11 cellular contexts compared by ENCODE assay signal in the genomic region with DNA sequence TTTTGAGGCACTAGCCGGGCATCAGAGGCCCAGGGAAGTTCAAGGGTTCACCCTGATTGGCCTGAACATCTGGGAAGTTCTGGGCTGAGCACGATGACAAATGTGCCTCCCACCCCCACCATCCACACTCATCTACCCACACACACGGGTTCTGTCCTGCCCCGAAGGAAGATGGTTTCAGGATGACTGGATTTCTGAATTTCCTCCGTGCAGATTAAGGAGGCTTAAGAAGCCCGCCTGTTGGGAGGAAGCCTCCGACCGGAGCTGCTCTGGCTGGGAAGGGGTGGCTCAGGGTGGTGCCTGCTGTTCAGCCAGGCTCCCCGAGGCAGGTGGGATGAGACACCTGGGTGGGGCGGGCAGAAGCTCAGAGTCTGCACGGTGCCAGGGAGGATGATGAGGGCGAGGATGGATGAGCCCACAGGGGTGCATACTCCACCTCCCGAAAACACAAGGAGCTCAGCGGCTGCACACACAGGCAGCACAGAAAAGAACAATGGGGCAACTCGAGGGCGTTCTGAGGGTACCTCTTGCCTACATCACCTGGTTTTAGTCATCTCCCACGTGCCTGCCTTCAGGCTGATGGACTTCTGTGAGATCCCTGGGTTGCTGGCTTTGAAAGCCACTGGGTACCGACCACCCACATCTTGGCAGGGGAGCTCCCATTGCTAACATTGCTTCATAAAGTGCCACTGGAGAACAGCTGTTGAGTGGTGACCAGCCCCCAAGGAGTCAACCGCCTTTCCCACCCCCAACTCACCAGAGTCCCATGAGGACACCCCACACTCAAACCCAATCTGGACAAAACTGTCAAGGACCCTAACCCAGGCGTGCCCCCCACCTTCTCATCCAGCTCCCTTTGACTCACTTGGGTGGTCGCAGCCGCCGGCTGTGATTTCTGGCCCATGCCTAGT. TPM values are rescaled to one million over a fixed set of nuclear protein-coding genes. Genes with fewer than 3 reads are reported as not detected.
DNase-seq lines count a peak whose midpoint lies in the region; ATAC-seq and TF ChIP-seq lines count a peak whose summit lies in the region.
"Had no signal": no experiment of that assay in that cellular context is flagged by ENCODE, and none has a peak within 500 bp of the region (broad histone marks: within the 10 kb centered on the region; RNA-seq: fewer than 3 reads in every experiment).

No MANE protein-coding gene starts in this region.

- H3F3A ChIP-seq in PC-9 (ENCODE audit: insufficient read depth, low read depth): no peaks in the 10 kb centered on the region

- DNase-seq in cardiac septum (ENCODE audit: low spot score) (peak; percentile 51), left cardiac atrium (no peak), WERI-Rb-1 (peak; percentile 62), iris pigment epithelial cell (ENCODE audit: low read depth) (peak; percentile 74), ureter (ENCODE audit: low spot score) (peak; percentile 28), HuH-7 (ENCODE audit: low spot score) (no peak), PC-9 (no peak)
- DNase-seq: NCI-H2171 treated with DMSO at 0.1 percent for 48 hours had no signal

- no peak for TF ChIP-seq CTCF in WERI-Rb-1 (IDR thresholded peaks at IDR 0.05; ENCODE audit: low read depth, low read length)
- no peak for TF ChIP-seq CTCF in PC-9 (conservative IDR thresholded peaks at IDR 0.05)

- H3K4me1 ChIP-seq in PC-9 (replicated peaks; ENCODE audit: insufficient read depth): no peaks in the 10 kb centered on the region

- POLR2A ChIA-PET in PC-9 (lab: Charles Lee; ENCODE audit: unreplicated experiment): interaction anchor here (0.6 kb wide), 2 partner anchors 28 to 30 kb away, joined by 3 to 4 read pairs; no protein-coding TSS in a partner anchor

- H3K4me3 ChIP-seq in WERI-Rb-1 (ENCODE audit: low read depth, low read length): no peak overlapping the region
- H3K4me3 ChIP-seq in PC-9: no peak overlapping the region

- no peaks in the 10 kb centered on the region for H3K79me2 ChIP-seq in PC-9 (ENCODE audit: low read depth)

- H3K36me3 ChIP-seq in WERI-Rb-1 (no peaks in the 10 kb centered on the region), PC-9 (ENCODE audit: low read depth) (no peaks in the 10 kb centered on the region)

- ATAC-seq in left cardiac atrium (no peak), HG03097 (IDR thresholded peaks at IDR 0.05; ENCODE audit: low FRiP score, unreplicated experiment) (no peak)

- no peak overlapping the region for H3K4me2 ChIP-seq in PC-9

- CTCF ChIA-PET in PC-9 (lab: Charles Lee): no interaction called here

- intact Hi-C loops in cardiac septum (cut with DNase I) (no loop called here), left cardiac atrium (cut with DNase I) (no loop called here), PC-9 (cut with micrococcal nuclease; ENCODE audit: unreplicated experiment) (no loop called here)

- no TSS peak for BruUV-seq in PC-9 (replicated peaks; lab: Mats Ljungman, UMichigan)

- H3K27me3 ChIP-seq in WERI-Rb-1 (ENCODE audit: insufficient read depth, low read depth, severe bottlenecking): no peaks in the 10 kb centered on the region
- H3K27me3 ChIP-seq in PC-9 (ENCODE audit: insufficient read depth, low read depth): no peaks in the 10 kb centered on the region

- H2AFZ ChIP-seq in PC-9: no peak overlapping the region

- no peaks in the 10 kb centered on the region for H3K9me2 ChIP-seq in PC-9 (ENCODE audit: insufficient read depth)

- no peak overlapping the region for H3K27ac ChIP-seq in WERI-Rb-1
- no peak overlapping the region for H3K27ac ChIP-seq in PC-9

- H4K20me1 ChIP-seq in PC-9 (ENCODE audit: insufficient read depth): no peaks in the 10 kb centered on the region

- no peaks in the 10 kb centered on the region for H3K9me3 ChIP-seq in WERI-Rb-1 (ENCODE audit: severe bottlenecking)
- H3K9me3 ChIP-seq in PC-9 (ENCODE audit: insufficient read depth, low read depth): no peaks in the 10 kb centered on the region

RNA-seq across cellular contexts. Expression of a gene that starts 41.2 kb away (rescaled TPM):
- total RNA-seq in cardiac septum (not detected), left cardiac atrium (not detected), ureter (not detected), PC-9 (2021) (not detected in 2 replicates)
- total RNA-seq: T-helper 2 cell treated with Interferon-gamma antibody and Interleukin-4, amounts not matched to agents 100 ng/mL and 5 ng/mL, for 36 hours; temporal lobe had no signal

Comparison
In these comparisons a context has a peak if more than half of its experiments do, and no peak if none do; other contexts are left out.
1. DNase-seq: peak in cardiac septum (single experiment), WERI-Rb-1 (single experiment), iris pigment epithelial cell (single experiment) and ureter (single experiment); none in left cardiac atrium (single experiment), HuH-7 (single experiment) and PC-9 (0 of 2).